In genomic region chr7:43869898-43870240, GRCh38 we compare ENCODE assay signal across 8 cellular contexts. TPM values are rescaled to one million over a fixed set of nuclear protein-coding genes. Genes with fewer than 3 reads are reported as not detected.
DNase-seq lines count a peak whose midpoint lies in the region; ATAC-seq and TF ChIP-seq lines count a peak whose summit lies in the region.

No MANE protein-coding gene starts in this region.

- intact Hi-C loops in left cardiac atrium (cut with DNase I) (no loop called here), sciatic nerve (cut with DNase I) (no loop called here)

- no peak for TF ChIP-seq RAD21 in Ishikawa (IDR thresholded peaks at IDR 0.05; ENCODE audit: low read depth)

- TF ChIP-seq EP300 in Ishikawa (IDR thresholded peaks at IDR 0.05; ENCODE audit: borderline replicate concordance), result no peak

- peak overlapping the region; percentile 61 to 93 for H3K27ac Mint-ChIP-seq in activated naive CD4-positive, alpha-beta T cell treated with anti-CD3 and anti-CD28 coated beads, Interleukin-2, amount 50 U/mL, for 72 hours

- peak; percentile 77 for DNase-seq in AG04449 (ENCODE audit: low read depth, low spot score)
- DNase-seq in activated naive CD4-positive, alpha-beta T cell treated with anti-CD3 and anti-CD28 coated beads, Interleukin-2, amount 50 U/mL, for 72 hours (ENCODE audit: low spot score in 2 of 2), result no peak
- no peak for DNase-seq in left cardiac atrium
- no peak for DNase-seq in sciatic nerve (ENCODE audit: low spot score)
- DNase-seq in KG1 (lab: John Stamatoyannopoulos, UW), result no peak

- no peak for TF ChIP-seq CTCF in AG04449 (IDR thresholded peaks at IDR 0.05; ENCODE audit: insufficient read depth, low read length, missing control alignments)

- H3K36me3 Mint-ChIP-seq in activated naive CD4-positive, alpha-beta T cell treated with anti-CD3 and anti-CD28 coated beads, Interleukin-2, amount 50 U/mL, for 72 hours, result peaks cover 18 to 28% of the 10 kb centered on the region in 2 donors

- H3K9me3 Mint-ChIP-seq in activated naive CD4-positive, alpha-beta T cell treated with anti-CD3 and anti-CD28 coated beads, Interleukin-2, amount 50 U/mL, for 72 hours, result peaks cover 0 to 5% of the 10 kb centered on the region in 2 donors

- ATAC-seq in GM18909 (IDR thresholded peaks at IDR 0.05; ENCODE audit: poor library complexity, unreplicated experiment) (peak; percentile 7), left cardiac atrium (peak; percentile 29 to 31), sciatic nerve (peak; percentile 83), HG03565 (IDR thresholded peaks at IDR 0.05; ENCODE audit: unreplicated experiment) (no peak)
- ATAC-seq in activated naive CD4-positive, alpha-beta T cell treated with anti-CD3 and anti-CD28 coated beads, Interleukin-2, amount 50 U/mL, for 72 hours, result peak; percentile 40 to 53

- H3K4me3 ChIP-seq in AG04449 (ENCODE audit: low read depth, low read length), result peak overlapping the region; percentile 92

- CTCF ChIA-PET in AG04449 (lab: Yijun Ruan, JAX), result interaction anchor here (0.9 kb wide), 1 partner anchor 31 kb away, joined by 4 read pairs; no protein-coding TSS in a partner anchor

- POLR2A ChIA-PET in AG04449 (lab: Yijun Ruan, JAX), result interaction anchor here (0.7 to 1.6 kb wide), 5 partner anchors 10 to 938 kb away, joined by 3 to 4 read pairs (median 4); partner anchors contain the start of genes MRPL32 and PSMA2

TF ChIP-seq in Ishikawa, 13 proteins besides CTCF, POLR2A, EP300 and RAD21:
- TF ChIP-seq USF1 (IDR thresholded peaks at IDR 0.05) (peak; percentile 72), NFIC (IDR thresholded peaks at IDR 0.05) (no peak), CEBPB (IDR thresholded peaks at IDR 0.05) (peak; percentile 57)

RNA-seq across cellular contexts. Expression of gene MRPS24, which starts 0.6 kb away (rescaled TPM):
- 100 to 1,000 TPM; 112 to 118 TPM for total RNA-seq in activated naive CD4-positive, alpha-beta T cell treated with anti-CD3 and anti-CD28 coated beads, Interleukin-2, amount 50 U/mL, for 72 hours
- total RNA-seq in left cardiac atrium, result 100 to 1,000 TPM; 125 to 139 TPM
- 38.0 TPM for total RNA-seq in sciatic nerve

RNA-seq across cellular contexts. Expression of gene URGCP, which starts 36.5 kb away (rescaled TPM):
- 10 to 100 TPM; 16.4 to 26.3 TPM for total RNA-seq in activated naive CD4-positive, alpha-beta T cell treated with anti-CD3 and anti-CD28 coated beads, Interleukin-2, amount 50 U/mL, for 72 hours
- total RNA-seq in left cardiac atrium (10 to 100 TPM; 27.8 to 37.4 TPM), sciatic nerve (42.8 TPM)

RNA-seq across cellular contexts. Expression of gene UBE2D4, which starts 56.4 kb away (rescaled TPM):
- total RNA-seq in activated naive CD4-positive, alpha-beta T cell treated with anti-CD3 and anti-CD28 coated beads, Interleukin-2, amount 50 U/mL, for 72 hours, result 1 to 10 TPM; 3.3 to 7.5 TPM
- 10 to 100 TPM; 38.8 to 40.7 TPM for total RNA-seq in left cardiac atrium
- total RNA-seq in sciatic nerve, result 19.2 TPM
